9 cellular contexts compared by ENCODE assay signal in genomic region chr1:149936076-149936991, GRCh38. TPM values are rescaled to one million over a fixed set of nuclear protein-coding genes. Genes with fewer than 3 reads are reported as not detected.
DNase-seq lines count a peak whose midpoint lies in the region; ATAC-seq and TF ChIP-seq lines count a peak whose summit lies in the region.
"Had no signal": no experiment of that assay in that cellular context is flagged by ENCODE, and none has a peak within 500 bp of the region (broad histone marks: within the 10 kb centered on the region; RNA-seq: fewer than 3 reads in every experiment).

A gene with protein sequence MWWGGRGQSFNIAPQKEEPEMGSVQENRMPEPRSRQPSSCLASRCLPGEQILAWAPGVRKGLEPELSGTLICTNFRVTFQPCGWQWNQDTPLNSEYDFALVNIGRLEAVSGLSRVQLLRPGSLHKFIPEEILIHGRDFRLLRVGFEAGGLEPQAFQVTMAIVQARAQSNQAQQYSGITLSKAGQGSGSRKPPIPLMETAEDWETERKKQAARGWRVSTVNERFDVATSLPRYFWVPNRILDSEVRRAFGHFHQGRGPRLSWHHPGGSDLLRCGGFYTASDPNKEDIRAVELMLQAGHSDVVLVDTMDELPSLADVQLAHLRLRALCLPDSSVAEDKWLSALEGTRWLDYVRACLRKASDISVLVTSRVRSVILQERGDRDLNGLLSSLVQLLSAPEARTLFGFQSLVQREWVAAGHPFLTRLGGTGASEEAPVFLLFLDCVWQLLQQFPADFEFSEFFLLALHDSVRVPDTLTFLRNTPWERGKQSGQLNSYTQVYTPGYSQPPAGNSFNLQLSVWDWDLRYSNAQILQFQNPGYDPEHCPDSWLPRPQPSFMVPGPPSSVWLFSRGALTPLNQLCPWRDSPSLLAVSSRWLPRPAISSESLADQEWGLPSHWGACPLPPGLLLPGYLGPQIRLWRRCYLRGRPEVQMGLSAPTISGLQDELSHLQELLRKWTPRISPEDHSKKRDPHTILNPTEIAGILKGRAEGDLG (minus strand): TSS chr1:149936879. CDS start chr1:149936647, 232 bp downstream.

- H3K27ac Mint-ChIP-seq in progenitor cell of endocrine pancreas = peak within 1 kb of the TSS; percentile 80
- H3K27ac Mint-ChIP-seq in naive thymus-derived CD8-positive, alpha-beta T cell = peak within 1 kb of the TSS in 2 of 10 donors; percentile 15 to 31

- no peaks in the 10 kb centered on the region for H3K9me3 ChIP-seq in gastroesophageal sphincter
- H3K9me3 ChIP-seq: BLaER1 had no signal

- peaks cover 3 to 57% (median 16%) of the 10 kb centered on the region in 3 donors for H3K4me1 ChIP-seq in gastroesophageal sphincter
- H3K4me1 ChIP-seq: BLaER1 had no signal

- 8 to 16% methylated on average over 11 to 13 of the region's 19 CpGs for WGBS in gastroesophageal sphincter (ENCODE audit: low coverage in 1 of 2), 2 donors

- no peak for TF ChIP-seq POLR2A in gastroesophageal sphincter (IDR thresholded peaks at IDR 0.05)

- no peaks in the 10 kb centered on the region for H3K9me3 Mint-ChIP-seq in progenitor cell of endocrine pancreas (ENCODE audit: low read depth)
- H3K9me3 Mint-ChIP-seq in naive thymus-derived CD8-positive, alpha-beta T cell = no peaks in the 10 kb centered on the region

- H3K4me3 ChIP-seq in WI38 (ENCODE audit: low read depth, low read length) (peak within 1 kb of the TSS; percentile 66), gastroesophageal sphincter (peak within 1 kb of the TSS; percentile 57 to 91)
- H3K4me3 ChIP-seq: BLaER1 had no signal

- H3K36me3 Mint-ChIP-seq in progenitor cell of endocrine pancreas (ENCODE audit: insufficient read depth) = no peaks in the 10 kb centered on the region
- H3K36me3 Mint-ChIP-seq in naive thymus-derived CD8-positive, alpha-beta T cell = peaks cover 0 to 5% (median 0%) of the 10 kb centered on the region in 3 donors

- TF ChIP-seq EP300 in gastroesophageal sphincter (IDR thresholded peaks at IDR 0.05) = no peak

- POLR2A ChIA-PET in naive thymus-derived CD8-positive, alpha-beta T cell (lab: Charles Lee) = no interaction called here

- no peak for TF ChIP-seq CTCF in WI38 (IDR thresholded peaks at IDR 0.05; ENCODE audit: low read depth, low read length)
- TF ChIP-seq CTCF in gastroesophageal sphincter (IDR thresholded peaks at IDR 0.05) = no peak
- no peak for TF ChIP-seq CTCF in progenitor cell of endocrine pancreas (IDR thresholded peaks at IDR 0.05; ENCODE audit: unreplicated experiment)

- DNase-seq in NCI-H748 (lab: John Stamatoyannopoulos, UW; ENCODE audit: unreplicated experiment) (peak; percentile 40), NCI-H748 treated with DMSO at 0.1 percent for 48 hours (lab: John Stamatoyannopoulos, UW) (no peak), progenitor cell of endocrine pancreas (ENCODE audit: low spot score, unreplicated experiment) (no peak), NCI-H1092 treated with DMSO at 0.1 percent for 48 hours (lab: John Stamatoyannopoulos, UW) (no peak)
- DNase-seq in naive thymus-derived CD8-positive, alpha-beta T cell = no peak

- peak within 1 kb of the TSS; percentile 74 for H3K4me3 Mint-ChIP-seq in progenitor cell of endocrine pancreas (ENCODE audit: low read depth)
- H3K4me3 Mint-ChIP-seq in naive thymus-derived CD8-positive, alpha-beta T cell = no peak within 1 kb of the TSS

- H3K27me3 ChIP-seq in gastroesophageal sphincter = no peaks in the 10 kb centered on the region
- H3K27me3 ChIP-seq: BLaER1 had no signal

- peaks cover 32% of the 10 kb centered on the region for H3K4me1 Mint-ChIP-seq in progenitor cell of endocrine pancreas (ENCODE audit: low read depth)
- H3K4me1 Mint-ChIP-seq in naive thymus-derived CD8-positive, alpha-beta T cell = peaks cover 2 to 21% (median 7%) of the 10 kb centered on the region in 4 donors

- peaks cover 0 to 22% of the 10 kb centered on the region in 2 donors for H3K36me3 ChIP-seq in gastroesophageal sphincter
- H3K36me3 ChIP-seq: BLaER1 had no signal

- ATAC-seq in gastroesophageal sphincter (peak; percentile 39), HG03520 (IDR thresholded peaks at IDR 0.05; ENCODE audit: unreplicated experiment) (no peak)
- no peak for ATAC-seq in naive thymus-derived CD8-positive, alpha-beta T cell

- peaks cover 14% of the 10 kb centered on the region for H3K27me3 Mint-ChIP-seq in progenitor cell of endocrine pancreas
- peaks cover 3 to 13% (median 5%) of the 10 kb centered on the region in 5 donors for H3K27me3 Mint-ChIP-seq in naive thymus-derived CD8-positive, alpha-beta T cell

- H3K27ac ChIP-seq in gastroesophageal sphincter = peak within 1 kb of the TSS; percentile 69 to 87 (median 80)
- H3K27ac ChIP-seq: BLaER1 had no signal

RNA-seq across cellular contexts. Expression of the gene that starts here (rescaled TPM):
- total RNA-seq in gastroesophageal sphincter (10 to 100 TPM; 10.6 to 20.6 (median 14.4) TPM), progenitor cell of endocrine pancreas (8.5 and 10.6 TPM in 2 replicates)
- total RNA-seq in naive thymus-derived CD8-positive, alpha-beta T cell = 1 to 10 TPM; 1.5 TPM
- under 1 TPM in 1 of 3 donors, not detected in 2; 0.09 TPM for polyA plus RNA-seq in naive thymus-derived CD8-positive, alpha-beta T cell
